In the genomic region with DNA sequence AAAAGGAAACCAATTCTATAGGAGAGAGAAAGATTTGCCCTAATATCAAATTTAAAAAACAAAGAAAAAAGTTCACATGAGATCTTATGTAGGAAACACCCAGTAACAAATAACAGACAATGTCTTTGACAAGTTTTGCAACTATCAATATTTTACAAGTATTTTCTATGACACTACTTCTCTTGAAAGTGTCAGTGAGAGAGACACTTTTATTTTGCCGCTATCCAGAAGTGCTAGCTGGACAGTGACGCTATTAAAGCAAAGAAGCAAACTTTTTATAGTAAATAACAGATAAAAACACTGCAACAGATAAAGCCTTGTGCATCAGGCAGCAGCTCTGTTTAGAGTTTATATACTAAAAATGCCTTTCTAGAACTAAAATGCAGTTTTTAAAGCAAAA, we compare ENCODE assay signal across 22 cellular contexts. TPM values are rescaled to one million over a fixed set of nuclear protein-coding genes. Genes with fewer than 3 reads are reported as not detected.
DNase-seq lines count a peak whose midpoint lies in the region; ATAC-seq and TF ChIP-seq lines count a peak whose summit lies in the region.
"Had no signal": no experiment of that assay in that cellular context is flagged by ENCODE, and none has a peak within 500 bp of the region (broad histone marks: within the 10 kb centered on the region; RNA-seq: fewer than 3 reads in every experiment).

No MANE protein-coding gene starts in this region.

- POLR2A ChIA-PET in activated CD8-positive, alpha-beta T cell treated with anti-CD3 and anti-CD28 coated beads for 36 hours (lab: Charles Lee): interaction anchor here (1.6 kb wide), 1 partner anchor 13 kb away, joined by 6 read pairs; no protein-coding TSS in a partner anchor
- POLR2A ChIA-PET in activated CD8-positive, alpha-beta T cell treated with anti-CD3 and anti-CD28 coated beads, Interleukin-2, amount 10 ng/mL, durations not matched to agents 7 days and 5 days (lab: Charles Lee): interaction anchor here (0.6 to 0.9 kb wide), 2 partner anchors 13 to 81 kb away, joined by 3 read pairs; partner anchors contain the start of gene LYSMD2

- no peak for DNase-seq in activated CD8-positive, alpha-beta T cell treated with anti-CD3 and anti-CD28 coated beads for 36 hours
- DNase-seq in activated CD8-positive, alpha-beta T cell treated with anti-CD3 and anti-CD28 coated beads, Interleukin-2, amount 10 ng/mL, durations not matched to agents 7 days and 5 days: no peak
- DNase-seq in endothelial cell (ENCODE audit: low spot score): no peak
- DNase-seq in stimulated activated effector memory CD8-positive, alpha-beta T cell treated with anti-CD3 and anti-CD28 coated beads, Interleukin-12 subunit alpha, Interleukin-12 subunit beta, amount 100 ng/mL, for 72 hours (ENCODE audit: low spot score in 2 of 2): no peak
- no peak for DNase-seq in D341Med (ENCODE audit: low spot score)
- no peak for DNase-seq in aorta
- DNase-seq: CD8-positive, alpha-beta T cell; DMS79; HFFc6; KG1; MV-4-11; NCI-H187; NCI-H2107; NCI-H510A; NCI-H748 treated with DMSO at 0.1 percent for 48 hours; NK-92 treated with Interleukin-12 subunit alpha and Interleukin-12 subunit beta, amount 100 ng/mL, for 24 hours; Peyer's patch had no signal

- no peak overlapping the region for H2AFZ ChIP-seq in Loucy (ENCODE audit: low read length)

- peaks cover 2% of the 10 kb centered on the region; the same call in 1 of the 2 replicates for H3F3A ChIP-seq in Loucy (ENCODE audit: low read depth)

- H3K4me1 Mint-ChIP-seq in activated CD8-positive, alpha-beta T cell treated with anti-CD3 and anti-CD28 coated beads for 36 hours (ENCODE audit: low read depth): peaks cover 58% of the 10 kb centered on the region
- H3K4me1 Mint-ChIP-seq in activated CD8-positive, alpha-beta T cell treated with anti-CD3 and anti-CD28 coated beads, Interleukin-2, amount 10 ng/mL, durations not matched to agents 7 days and 5 days (ENCODE audit: low read depth): peaks cover 32% of the 10 kb centered on the region
- peaks cover 57% of the 10 kb centered on the region for H3K4me1 Mint-ChIP-seq in endothelial cell (ENCODE audit: unreplicated experiment)
- H3K4me1 Mint-ChIP-seq in stimulated activated effector memory CD8-positive, alpha-beta T cell treated with anti-CD3 and anti-CD28 coated beads, Interleukin-12 subunit alpha, Interleukin-12 subunit beta, amount 100 ng/mL, for 72 hours: peaks cover 50% of the 10 kb centered on the region

- no peak for TF ChIP-seq CTCF in activated CD8-positive, alpha-beta T cell treated with anti-CD3 and anti-CD28 coated beads for 36 hours (IDR thresholded peaks at IDR 0.05)
- TF ChIP-seq CTCF in Loucy (conservative IDR thresholded peaks at IDR 0.05; ENCODE audit: low read length) (no peak), endothelial cell (IDR thresholded peaks at IDR 0.05; ENCODE audit: unreplicated experiment) (no peak)

- peak overlapping the region; percentile 24 for H3K4me2 ChIP-seq in Loucy (ENCODE audit: low read depth, low read length, poor library complexity, severe bottlenecking)

- ATAC-seq in activated CD8-positive, alpha-beta T cell treated with anti-CD3 and anti-CD28 coated beads for 36 hours: no peak
- no peak for ATAC-seq in activated CD8-positive, alpha-beta T cell treated with anti-CD3 and anti-CD28 coated beads, Interleukin-2, amount 10 ng/mL, durations not matched to agents 7 days and 5 days
- ATAC-seq in stimulated activated effector memory CD8-positive, alpha-beta T cell treated with anti-CD3 and anti-CD28 coated beads, Interleukin-12 subunit alpha, Interleukin-12 subunit beta, amount 100 ng/mL, for 72 hours: no peak
- ATAC-seq in aorta (ENCODE audit: low FRiP score) (no peak), GM18519 (IDR thresholded peaks at IDR 0.05; ENCODE audit: low FRiP score, unreplicated experiment) (no peak)
- ATAC-seq: CD8-positive, alpha-beta T cell; HepG2 had no signal

- H3K4me3 Mint-ChIP-seq in activated CD8-positive, alpha-beta T cell treated with anti-CD3 and anti-CD28 coated beads for 36 hours: no peak overlapping the region
- no peak overlapping the region for H3K4me3 Mint-ChIP-seq in activated CD8-positive, alpha-beta T cell treated with anti-CD3 and anti-CD28 coated beads, Interleukin-2, amount 10 ng/mL, durations not matched to agents 7 days and 5 days
- no peak overlapping the region for H3K4me3 Mint-ChIP-seq in endothelial cell (ENCODE audit: unreplicated experiment)
- no peak overlapping the region for H3K4me3 Mint-ChIP-seq in stimulated activated effector memory CD8-positive, alpha-beta T cell treated with anti-CD3 and anti-CD28 coated beads, Interleukin-12 subunit alpha, Interleukin-12 subunit beta, amount 100 ng/mL, for 72 hours
- H3K4me3 Mint-ChIP-seq: CD8-positive, alpha-beta T cell; HFFc6 had no signal

- H3K27ac ChIP-seq in aorta (ENCODE audit: low read depth in 1 of 2, low read length in 2 of 2): no peak overlapping the region
- H3K27ac ChIP-seq: 22Rv1, Peyer's patch had no signal

- intact Hi-C loops in activated CD8-positive, alpha-beta T cell treated with anti-CD3 and anti-CD28 coated beads for 36 hours (cut with micrococcal nuclease): no loop called here
- intact Hi-C loops in aorta (cut with DNase I): no loop called here

- WGBS in aorta, 2 donors: 98 to 99% methylated on average over 2 of the region's 2 CpGs

- no peaks in the 10 kb centered on the region for H3K9me2 ChIP-seq in Loucy (replicated peaks; ENCODE audit: low read depth, low read length)

- no peak overlapping the region for H3K9ac ChIP-seq in Loucy (ENCODE audit: low read depth, low read length, poor library complexity, severe bottlenecking)

- peak overlapping the region; percentile 34 for H3K27ac Mint-ChIP-seq in activated CD8-positive, alpha-beta T cell treated with anti-CD3 and anti-CD28 coated beads for 36 hours
- no peak overlapping the region for H3K27ac Mint-ChIP-seq in activated CD8-positive, alpha-beta T cell treated with anti-CD3 and anti-CD28 coated beads, Interleukin-2, amount 10 ng/mL, durations not matched to agents 7 days and 5 days
- peak overlapping the region; percentile 32 for H3K27ac Mint-ChIP-seq in endothelial cell (ENCODE audit: unreplicated experiment)
- peak overlapping the region; percentile 80 for H3K27ac Mint-ChIP-seq in stimulated activated effector memory CD8-positive, alpha-beta T cell treated with anti-CD3 and anti-CD28 coated beads, Interleukin-12 subunit alpha, Interleukin-12 subunit beta, amount 100 ng/mL, for 72 hours
- H3K27ac Mint-ChIP-seq: HFFc6 had no signal

- H3K9me3 Mint-ChIP-seq in activated CD8-positive, alpha-beta T cell treated with anti-CD3 and anti-CD28 coated beads for 36 hours: no peaks in the 10 kb centered on the region
- no peaks in the 10 kb centered on the region for H3K9me3 Mint-ChIP-seq in activated CD8-positive, alpha-beta T cell treated with anti-CD3 and anti-CD28 coated beads, Interleukin-2, amount 10 ng/mL, durations not matched to agents 7 days and 5 days (ENCODE audit: insufficient read depth)
- H3K9me3 Mint-ChIP-seq in endothelial cell (ENCODE audit: unreplicated experiment): no peaks in the 10 kb centered on the region
- no peaks in the 10 kb centered on the region for H3K9me3 Mint-ChIP-seq in stimulated activated effector memory CD8-positive, alpha-beta T cell treated with anti-CD3 and anti-CD28 coated beads, Interleukin-12 subunit alpha, Interleukin-12 subunit beta, amount 100 ng/mL, for 72 hours
- H3K9me3 Mint-ChIP-seq: CD8-positive, alpha-beta T cell; HFFc6 had no signal

- H3K36me3 Mint-ChIP-seq in activated CD8-positive, alpha-beta T cell treated with anti-CD3 and anti-CD28 coated beads for 36 hours (ENCODE audit: low read depth): peaks cover 18% of the 10 kb centered on the region
- peaks cover 31% of the 10 kb centered on the region for H3K36me3 Mint-ChIP-seq in activated CD8-positive, alpha-beta T cell treated with anti-CD3 and anti-CD28 coated beads, Interleukin-2, amount 10 ng/mL, durations not matched to agents 7 days and 5 days (ENCODE audit: low read depth)
- H3K36me3 Mint-ChIP-seq in endothelial cell (ENCODE audit: low read depth, unreplicated experiment): peaks cover 7% of the 10 kb centered on the region
- H3K36me3 Mint-ChIP-seq in stimulated activated effector memory CD8-positive, alpha-beta T cell treated with anti-CD3 and anti-CD28 coated beads, Interleukin-12 subunit alpha, Interleukin-12 subunit beta, amount 100 ng/mL, for 72 hours: peaks cover 34% of the 10 kb centered on the region

- no peak overlapping the region for H3K4me3 ChIP-seq in Loucy (ENCODE audit: low read length, poor library complexity, severe bottlenecking)
- H3K4me3 ChIP-seq in aorta (ENCODE audit: low read length in 2 of 2): no peak overlapping the region
- H3K4me3 ChIP-seq: Peyer's patch had no signal

- peaks cover 42% of the 10 kb centered on the region for H3K36me3 ChIP-seq in Loucy (ENCODE audit: insufficient read depth, low read length)
- H3K36me3 ChIP-seq in aorta (ENCODE audit: control insufficient read depth in 1 of 2, insufficient read depth in 2 of 2, low read length in 1 of 2): peaks cover 0 to 4% of the 10 kb centered on the region in 2 donors
- H3K36me3 ChIP-seq: Peyer's patch had no signal

- peaks cover 38% of the 10 kb centered on the region for H3K79me2 ChIP-seq in Loucy (ENCODE audit: insufficient read depth, low read length)

- H3K27me3 ChIP-seq in Loucy (ENCODE audit: insufficient read depth, low read length, poor library complexity, severe bottlenecking): no peaks in the 10 kb centered on the region
- no peaks in the 10 kb centered on the region for H3K27me3 ChIP-seq in aorta (ENCODE audit: control insufficient read depth in 1 of 2, insufficient read depth in 2 of 2, low read length in 1 of 2)
- H3K27me3 ChIP-seq: Peyer's patch had no signal

- no peaks in the 10 kb centered on the region for H3K27me3 Mint-ChIP-seq in activated CD8-positive, alpha-beta T cell treated with anti-CD3 and anti-CD28 coated beads for 36 hours
- H3K27me3 Mint-ChIP-seq in activated CD8-positive, alpha-beta T cell treated with anti-CD3 and anti-CD28 coated beads, Interleukin-2, amount 10 ng/mL, durations not matched to agents 7 days and 5 days (ENCODE audit: low read depth): no peaks in the 10 kb centered on the region
- H3K27me3 Mint-ChIP-seq in endothelial cell (ENCODE audit: unreplicated experiment): peaks cover 3% of the 10 kb centered on the region

- CTCF ChIA-PET in activated CD8-positive, alpha-beta T cell treated with anti-CD3 and anti-CD28 coated beads for 36 hours (lab: Charles Lee): no interaction called here
- CTCF ChIA-PET in activated CD8-positive, alpha-beta T cell treated with anti-CD3 and anti-CD28 coated beads, Interleukin-2, amount 10 ng/mL, durations not matched to agents 7 days and 5 days (lab: Charles Lee): interaction anchor here (1.7 kb wide), 1 partner anchor 9 kb away, joined by 3 read pairs; no protein-coding TSS in a partner anchor

- H3K9me3 ChIP-seq in Loucy (ENCODE audit: insufficient read depth, low read depth, low read length) (no peaks in the 10 kb centered on the region), aorta (ENCODE audit: control insufficient read depth, low read length) (no peaks in the 10 kb centered on the region)
- H3K9me3 ChIP-seq: Peyer's patch had no signal

- H4K20me1 ChIP-seq in Loucy (ENCODE audit: insufficient read depth, low read length, poor library complexity, severe bottlenecking): peaks cover 20% of the 10 kb centered on the region

- H3K4me1 ChIP-seq in Loucy (ENCODE audit: insufficient read depth, low read length, poor library complexity, severe bottlenecking) (peaks cover 28% of the 10 kb centered on the region), aorta (ENCODE audit: control insufficient read depth in 1 of 2, insufficient read depth in 2 of 2, low read length in 2 of 2) (no peaks in the 10 kb centered on the region)

RNA-seq across cellular contexts. Expression of gene LYSMD2, which starts 13.3 kb away (rescaled TPM):
- 10 to 100 TPM; 18.5 to 19.0 TPM for total RNA-seq in activated CD8-positive, alpha-beta T cell treated with anti-CD3 and anti-CD28 coated beads for 36 hours
- 10 to 100 TPM; 20.6 to 21.9 TPM for total RNA-seq in activated CD8-positive, alpha-beta T cell treated with anti-CD3 and anti-CD28 coated beads, Interleukin-2, amount 10 ng/mL, durations not matched to agents 7 days and 5 days
- total RNA-seq in endothelial cell (ENCODE audit: unreplicated experiment): 14.5 TPM
- 10 to 100 TPM; 10.5 to 12.2 TPM for total RNA-seq in aorta
- 10 to 100 TPM in 1 of 2 donors, 1 to 10 TPM in 1; 9.7 to 14.3 TPM for polyA plus RNA-seq in aorta

RNA-seq across cellular contexts. Expression of gene TMOD2, which starts 27.2 kb away (rescaled TPM):
- 1 to 10 TPM; 4.8 to 7.0 TPM for total RNA-seq in activated CD8-positive, alpha-beta T cell treated with anti-CD3 and anti-CD28 coated beads for 36 hours
- 10 to 100 TPM; 12.0 to 12.5 TPM for total RNA-seq in activated CD8-positive, alpha-beta T cell treated with anti-CD3 and anti-CD28 coated beads, Interleukin-2, amount 10 ng/mL, durations not matched to agents 7 days and 5 days
- total RNA-seq in endothelial cell (ENCODE audit: unreplicated experiment) (118 TPM), aorta (10 to 100 TPM; 17.8 to 33.1 TPM)
- polyA plus RNA-seq in aorta: 1 to 10 TPM; 2.3 to 5.8 TPM

RNA-seq across cellular contexts. Expression of gene SCG3, which starts 42.9 kb away (rescaled TPM):
- not detected for total RNA-seq in activated CD8-positive, alpha-beta T cell treated with anti-CD3 and anti-CD28 coated beads for 36 hours
- not detected for total RNA-seq in activated CD8-positive, alpha-beta T cell treated with anti-CD3 and anti-CD28 coated beads, Interleukin-2, amount 10 ng/mL, durations not matched to agents 7 days and 5 days
- total RNA-seq in endothelial cell (ENCODE audit: unreplicated experiment) (37.0 TPM), aorta (not detected)
- polyA plus RNA-seq in aorta: under 1 TPM in 1 of 2 donors, not detected in 1; 0.15 TPM
- total RNA-seq: CD8-positive, alpha-beta T cell; HepG2; HFFc6 had no signal
- polyA plus RNA-seq: AG04450, HepG2 had no signal

Comparison
In these comparisons a context has a peak if more than half of its experiments do, and no peak if none do; other contexts are left out.
1. RNA of gene SCG3, which starts 42.9 kb away (total RNA-seq): 37.0 TPM in endothelial cell (single experiment); not detected in aorta, not detected in activated CD8-positive, alpha-beta T cell treated with anti-CD3 and anti-CD28 coated beads for 36 hours and not detected in activated CD8-positive, alpha-beta T cell treated with anti-CD3 and anti-CD28 coated beads, Interleukin-2, amount 10 ng/mL, durations not matched to agents 7 days and 5 days; every median in the first group is over 10 times any median in the second.